In genomic region chr22:28186641-28187040, GRCh38 we compare ENCODE assay signal across 27 cellular contexts.
"Had no signal": no experiment of that assay in that cellular context is flagged by ENCODE, and none has a peak within 500 bp of the region (broad histone marks: within the 10 kb centered on the region; RNA-seq: fewer than 3 reads in every experiment).

No MANE protein-coding gene starts in this region.

- H3K27ac ChIP-seq: colonic mucosa, coronary artery, dorsolateral prefrontal cortex, epithelial cell of prostate, esophagus muscularis mucosa, esophagus squamous epithelium, foreskin keratinocyte, gastrocnemius medialis, gastroesophageal sphincter, heart left ventricle, heart right ventricle had no signal

- DNase-seq: colonic mucosa; cortex of kidney; dorsolateral prefrontal cortex; effector CD4-positive, alpha-beta T cell; effector CD8-positive, alpha-beta T cell; effector memory CD4-positive, alpha-beta T cell; effector memory CD8-positive, alpha-beta T cell; endodermal cell; erythroblast; esophagus squamous epithelium; foreskin fibroblast; foreskin keratinocyte; foreskin melanocyte; gastrocnemius medialis; glutamatergic neuron; head of caudate nucleus; heart left ventricle; heart right ventricle had no signal

- H3K27me3 Mint-ChIP-seq: dendritic cell treated with granulocyte-macrophage colony-stimulating factor and Interleukin-4, amounts not matched to agents 40 ng/mL and 50 ng/mL, for 4 days had no signal

- H3K36me3 ChIP-seq: colonic mucosa, esophagus muscularis mucosa, esophagus squamous epithelium, gastrocnemius medialis, gastroesophageal sphincter, heart left ventricle, heart right ventricle had no signal

- H3K4me1 ChIP-seq: colonic mucosa, foreskin keratinocyte had no signal

- H3K9me3 Mint-ChIP-seq: dendritic cell treated with granulocyte-macrophage colony-stimulating factor and Interleukin-4, amounts not matched to agents 40 ng/mL and 50 ng/mL, for 4 days; effector memory CD8-positive, alpha-beta T cell had no signal

- H3K4me3 Mint-ChIP-seq: dendritic cell treated with granulocyte-macrophage colony-stimulating factor and Interleukin-4, amounts not matched to agents 40 ng/mL and 50 ng/mL, for 4 days; effector memory CD8-positive, alpha-beta T cell; endodermal cell had no signal

- H3K27ac Mint-ChIP-seq: dendritic cell treated with granulocyte-macrophage colony-stimulating factor and Interleukin-4, amounts not matched to agents 40 ng/mL and 50 ng/mL, for 4 days; effector memory CD8-positive, alpha-beta T cell; endodermal cell had no signal

- H3K4me3 ChIP-seq: colonic mucosa, coronary artery, dorsolateral prefrontal cortex, esophagus muscularis mucosa, esophagus squamous epithelium, gastrocnemius medialis, gastroesophageal sphincter, heart left ventricle, heart right ventricle had no signal

- H3K9me3 ChIP-seq: colonic mucosa, esophagus muscularis mucosa, esophagus squamous epithelium, gastrocnemius medialis, gastroesophageal sphincter, heart left ventricle, heart right ventricle had no signal

- H3K27me3 ChIP-seq: colonic mucosa, dorsolateral prefrontal cortex, esophagus muscularis mucosa, esophagus squamous epithelium, foreskin keratinocyte, gastrocnemius medialis, gastroesophageal sphincter, heart left ventricle, heart right ventricle had no signal

- FAIRE-seq: colon, endometrium, frontal cortex had no signal

- ATAC-seq: effector memory CD8-positive, alpha-beta T cell; esophagus mucosa; foreskin keratinocyte; gastrocnemius medialis; gastroesophageal sphincter; heart left ventricle; heart right ventricle had no signal
